ENCODE assay signal across 25 cellular contexts in genomic region chr9:98085058-98085457, GRCh38. TPM values are rescaled to one million over a fixed set of nuclear protein-coding genes. Genes with fewer than 3 reads are reported as not detected.
DNase-seq lines count a peak whose midpoint lies in the region; ATAC-seq, FAIRE-seq and TF ChIP-seq lines count a peak whose summit lies in the region.
"Had no signal": no experiment of that assay in that cellular context is flagged by ENCODE, and none has a peak within 500 bp of the region (broad histone marks: within the 10 kb centered on the region; RNA-seq: fewer than 3 reads in every experiment).

No MANE protein-coding gene starts in this region.

- CTCF ChIA-PET in activated CD8-positive, alpha-beta memory T cell treated with anti-CD3 and anti-CD28 coated beads, Interleukin-2, amount 10 ng/mL, durations not matched to agents 7 days and 5 days (lab: Charles Lee): interaction anchor here (1.1 to 1.3 kb wide), 2 partner anchors 11 to 23 kb away, joined by 3 read pairs; no protein-coding TSS in a partner anchor

- no peak for ATAC-seq in activated CD8-positive, alpha-beta memory T cell treated with anti-CD3 and anti-CD28 coated beads, Interleukin-2, amount 10 ng/mL, durations not matched to agents 7 days and 5 days
- no peak for ATAC-seq in DND-41 (ENCODE audit: insufficient read depth, low read depth)
- no peak for ATAC-seq in memory B cell (ENCODE audit: low read depth)
- ATAC-seq: A549 had no signal

- no peaks in the 10 kb centered on the region for H3K9me3 ChIP-seq in DND-41 (ENCODE audit: insufficient read depth, low read length, severe bottlenecking)
- H3K9me3 ChIP-seq: A549, adrenal gland, BE2C, left ventricle myocardium inferior, MG63, upper lobe of left lung had no signal

- no peaks in the 10 kb centered on the region for H4K20me1 ChIP-seq in DND-41 (ENCODE audit: insufficient read depth, low read length)

- H3K4me1 ChIP-seq in ACC112 (ENCODE audit: control insufficient read depth, insufficient read depth, low read length, unreplicated experiment) (peaks cover 52% of the 10 kb centered on the region), DND-41 (ENCODE audit: insufficient read depth, low read length) (no peaks in the 10 kb centered on the region)
- H3K4me1 ChIP-seq: BE2C had no signal

- H3K27ac Mint-ChIP-seq in activated CD8-positive, alpha-beta memory T cell treated with anti-CD3 and anti-CD28 coated beads, Interleukin-2, amount 10 ng/mL, durations not matched to agents 7 days and 5 days: peak overlapping the region; percentile 50
- peak overlapping the region; percentile 66 for H3K27ac Mint-ChIP-seq in memory B cell

- TF ChIP-seq CTCF in DND-41 (IDR thresholded peaks at IDR 0.05; ENCODE audit: borderline replicate concordance, extremely low read depth, low read length, poor library complexity, severe bottlenecking): no peak

- no peak for FAIRE-seq in RCC 7860 (lab: Jason Lieb, UNC)
- FAIRE-seq: A549 had no signal

- H3K4me2 ChIP-seq in DND-41 (ENCODE audit: insufficient read depth, low read length): no peak overlapping the region
- H3K4me2 ChIP-seq: A549 had no signal

- no peak overlapping the region for H3K4me3 ChIP-seq in ACC112 (ENCODE audit: low read depth, low read length)
- no peak overlapping the region for H3K4me3 ChIP-seq in DND-41 (ENCODE audit: low read depth in 1 of 2, low read length in 2 of 2)
- H3K4me3 ChIP-seq: A549, adrenal gland, left ventricle myocardium inferior, MG63, upper lobe of left lung had no signal

- peaks cover 60% of the 10 kb centered on the region for H3K36me3 Mint-ChIP-seq in activated CD8-positive, alpha-beta memory T cell treated with anti-CD3 and anti-CD28 coated beads, Interleukin-2, amount 10 ng/mL, durations not matched to agents 7 days and 5 days
- H3K36me3 Mint-ChIP-seq in memory B cell: peaks cover 16% of the 10 kb centered on the region

- H3K9me3 Mint-ChIP-seq in activated CD8-positive, alpha-beta memory T cell treated with anti-CD3 and anti-CD28 coated beads, Interleukin-2, amount 10 ng/mL, durations not matched to agents 7 days and 5 days (ENCODE audit: low read depth): no peaks in the 10 kb centered on the region
- no peaks in the 10 kb centered on the region for H3K9me3 Mint-ChIP-seq in memory B cell

- no peak overlapping the region for H3K9ac ChIP-seq in DND-41 (ENCODE audit: low read depth, low read length)

- DNase-seq in activated CD8-positive, alpha-beta memory T cell treated with anti-CD3 and anti-CD28 coated beads, Interleukin-2, amount 10 ng/mL, durations not matched to agents 7 days and 5 days: no peak
- DNase-seq in activated CD8-positive, alpha-beta memory T cell treated with anti-CD3 and anti-CD28 coated beads, Interleukin-2, amount 50 U/mL, for 4 hours: no peak
- DNase-seq in DND-41 (no peak), memory B cell (ENCODE audit: low spot score in 2 of 2) (no peak), NCI-H187 (lab: John Stamatoyannopoulos, UW) (no peak), RCC 7860 (ENCODE audit: low spot score) (no peak), NCI-H2029 treated with DMSO at 0.1 percent for 48 hours (lab: John Stamatoyannopoulos, UW) (no peak)
- DNase-seq: activated CD4-positive, alpha-beta T cell treated with anti-CD3 and anti-CD28 coated beads for 1 hour; adrenal gland; BE2C; brain microvascular endothelial cell; DMS79; GF-D8; H9; islet precursor cell; left ventricle myocardium inferior; MG63; NCI-H1417; NCI-H2107; NCI-H446; NCI-H82; RPMI8226; upper lobe of left lung had no signal

- H3K36me3 ChIP-seq in ACC112 (ENCODE audit: insufficient read depth, low read length) (peaks cover 36% of the 10 kb centered on the region), DND-41 (ENCODE audit: insufficient read depth, low read length) (peaks cover 74% of the 10 kb centered on the region)

- H2AFZ ChIP-seq in ACC112 (ENCODE audit: low read length, unreplicated experiment) (no peak overlapping the region), DND-41 (ENCODE audit: low read depth, low read length) (no peak overlapping the region)

- H3K79me2 ChIP-seq in ACC112 (ENCODE audit: control insufficient read depth, insufficient read depth, low read length, unreplicated experiment) (no peaks in the 10 kb centered on the region), DND-41 (ENCODE audit: insufficient read depth, low read length) (no peaks in the 10 kb centered on the region)

- no peaks in the 10 kb centered on the region for H3K27me3 Mint-ChIP-seq in activated CD8-positive, alpha-beta memory T cell treated with anti-CD3 and anti-CD28 coated beads, Interleukin-2, amount 10 ng/mL, durations not matched to agents 7 days and 5 days
- no peaks in the 10 kb centered on the region for H3K27me3 Mint-ChIP-seq in memory B cell

- peaks cover 43% of the 10 kb centered on the region for H3K4me1 Mint-ChIP-seq in activated CD8-positive, alpha-beta memory T cell treated with anti-CD3 and anti-CD28 coated beads, Interleukin-2, amount 10 ng/mL, durations not matched to agents 7 days and 5 days
- peaks cover 16% of the 10 kb centered on the region for H3K4me1 Mint-ChIP-seq in memory B cell

- H3K27me3 ChIP-seq in ACC112 (ENCODE audit: insufficient read depth, low read length) (no peaks in the 10 kb centered on the region), DND-41 (ENCODE audit: insufficient read depth, low read length, poor library complexity) (no peaks in the 10 kb centered on the region)
- H3K27me3 ChIP-seq: BE2C, brain microvascular endothelial cell, MG63, upper lobe of left lung had no signal

- H3K27ac ChIP-seq in ACC112 (ENCODE audit: low read depth, low read length) (0 out of 2 replicates have a peak overlapping the region, but pooled peaks have one; percentile 17), DND-41 (ENCODE audit: low read length) (0 out of 2 replicates have a peak overlapping the region, but pooled peaks have one; percentile 33)
- H3K27ac ChIP-seq: A549, adrenal gland, brain microvascular endothelial cell, left ventricle myocardium inferior, upper lobe of left lung had no signal

- H3K4me3 Mint-ChIP-seq in activated CD8-positive, alpha-beta memory T cell treated with anti-CD3 and anti-CD28 coated beads, Interleukin-2, amount 10 ng/mL, durations not matched to agents 7 days and 5 days: no peak overlapping the region
- no peak overlapping the region for H3K4me3 Mint-ChIP-seq in memory B cell
- H3K4me3 Mint-ChIP-seq: H9 had no signal

RNA-seq across cellular contexts. Expression of gene NANS, which starts 28.5 kb away (rescaled TPM):
- 10 to 100 TPM; 35.5 to 47.8 TPM for total RNA-seq in activated CD8-positive, alpha-beta memory T cell treated with anti-CD3 and anti-CD28 coated beads, Interleukin-2, amount 10 ng/mL, durations not matched to agents 7 days and 5 days

RNA-seq across cellular contexts. Expression of gene TRIM14, which starts 34.0 kb away (rescaled TPM):
- 100 to 1,000 TPM in 1 of 2 experiments, 10 to 100 TPM in 1; 84.6 to 128 TPM for total RNA-seq in activated CD8-positive, alpha-beta memory T cell treated with anti-CD3 and anti-CD28 coated beads, Interleukin-2, amount 10 ng/mL, durations not matched to agents 7 days and 5 days
